22 cellular contexts compared by ENCODE assay signal in genomic region chr5:73266925-73267775, GRCh38.
A peak's percentile ranks its signal among the peaks of the same experiment; 100 is the strongest.
DNase-seq lines count a peak whose midpoint lies in the region; ATAC-seq, FAIRE-seq and TF ChIP-seq lines count a peak whose summit lies in the region.
"Had no signal": no experiment of that assay in that cellular context is flagged by ENCODE, and none has a peak within 500 bp of the region (broad histone marks: within the 10 kb centered on the region; RNA-seq: fewer than 3 reads in every experiment).

No MANE protein-coding gene starts in this region.

- H3K27me3 Mint-ChIP-seq in astrocyte (ENCODE audit: low read depth, unreplicated experiment) (peaks cover 45% of the 10 kb centered on the region), T-cell (peaks cover 29 to 50% of the 10 kb centered on the region in 2 donors)
- peaks cover 29% of the 10 kb centered on the region for H3K27me3 Mint-ChIP-seq in activated T-cell treated with anti-CD3 and anti-CD28 coated beads, Interleukin-2, amount 50 U/mL, for 24 hours

- H3K9me3 Mint-ChIP-seq in astrocyte (ENCODE audit: unreplicated experiment) (peaks cover 7% of the 10 kb centered on the region), T-cell (no peaks in the 10 kb centered on the region)
- no peaks in the 10 kb centered on the region for H3K9me3 Mint-ChIP-seq in activated naive CD4-positive, alpha-beta T cell treated with anti-CD3 and anti-CD28 coated beads, Interleukin-2, amount 50 U/mL, for 72 hours
- H3K9me3 Mint-ChIP-seq in activated T-cell treated with anti-CD3 and anti-CD28 coated beads, Interleukin-2, amount 50 U/mL, for 24 hours = no peaks in the 10 kb centered on the region
- H3K9me3 Mint-ChIP-seq: activated CD4-positive, alpha-beta T cell treated with anti-CD3 and anti-CD28 coated beads, Interleukin-2, amount 10 ng/mL, durations not matched to agents 24 days and 14 days; dendritic cell treated with granulocyte-macrophage colony-stimulating factor and Interleukin-4, amounts not matched to agents 40 ng/mL and 50 ng/mL, for 4 days; natural killer cell had no signal

- no peak for TF ChIP-seq CTCF in astrocyte (IDR thresholded peaks at IDR 0.05; ENCODE audit: insufficient read depth, low read depth, low read length)
- TF ChIP-seq CTCF in gastroesophageal sphincter (IDR thresholded peaks at IDR 0.05) = no peak
- TF ChIP-seq CTCF in sigmoid colon (IDR thresholded peaks at IDR 0.05) = no peak
- TF ChIP-seq CTCF in A673 (conservative IDR thresholded peaks at IDR 0.05; ENCODE audit: low read depth, low read length) = no peak

- peak overlapping the region; percentile 84 for H2AFZ ChIP-seq in astrocyte (ENCODE audit: low read depth, low read length)

- no peak overlapping the region for H3K27ac ChIP-seq in astrocyte (ENCODE audit: low read depth, low read length)
- peak overlapping the region in 3 of 4 donors; percentile 21 to 60 (median 48) for H3K27ac ChIP-seq in gastroesophageal sphincter
- peak overlapping the region; percentile 41 to 57 (median 48) for H3K27ac ChIP-seq in sigmoid colon
- H3K27ac ChIP-seq in A673 (ENCODE audit: low read depth, low read length, poor library complexity, severe bottlenecking) = no peak overlapping the region
- H3K27ac ChIP-seq: body of pancreas, SJCRH30 had no signal

- peak overlapping the region; percentile 42 for H3K9ac ChIP-seq in astrocyte (ENCODE audit: low read length)

- no peak overlapping the region for H3K27ac Mint-ChIP-seq in astrocyte (ENCODE audit: unreplicated experiment)
- no peak overlapping the region for H3K27ac Mint-ChIP-seq in activated naive CD4-positive, alpha-beta T cell treated with anti-CD3 and anti-CD28 coated beads, Interleukin-2, amount 50 U/mL, for 72 hours
- H3K27ac Mint-ChIP-seq in T-cell = no peak overlapping the region
- H3K27ac Mint-ChIP-seq in activated T-cell treated with anti-CD3 and anti-CD28 coated beads, Interleukin-2, amount 50 U/mL, for 24 hours = no peak overlapping the region
- H3K27ac Mint-ChIP-seq: activated CD4-positive, alpha-beta T cell treated with anti-CD3 and anti-CD28 coated beads, Interleukin-2, amount 10 ng/mL, durations not matched to agents 24 days and 14 days; dendritic cell treated with granulocyte-macrophage colony-stimulating factor and Interleukin-4, amounts not matched to agents 40 ng/mL and 50 ng/mL, for 4 days; memory B cell; natural killer cell had no signal

- no peaks in the 10 kb centered on the region for H3K27me3 ChIP-seq in astrocyte (ENCODE audit: insufficient read depth, low read length)
- H3K27me3 ChIP-seq in gastroesophageal sphincter = peaks cover 9% of the 10 kb centered on the region
- H3K27me3 ChIP-seq in sigmoid colon = no peaks in the 10 kb centered on the region
- H3K27me3 ChIP-seq in A673 (replicated peaks; ENCODE audit: insufficient read depth, low read depth, low read length, poor library complexity) = no peaks in the 10 kb centered on the region
- H3K27me3 ChIP-seq: body of pancreas, SJCRH30 had no signal

- H3K4me3 ChIP-seq in astrocyte (ENCODE audit: insufficient read depth, low read depth, low read length) = peak overlapping the region; percentile 44
- peak overlapping the region in 1 of 2 donors; percentile 3 for H3K4me3 ChIP-seq in gastroesophageal sphincter
- peak overlapping the region in 2 of 4 donors; percentile 8 to 14 for H3K4me3 ChIP-seq in sigmoid colon
- no peak overlapping the region for H3K4me3 ChIP-seq in A673 (ENCODE audit: low read depth, low read length, poor library complexity, severe bottlenecking)
- H3K4me3 ChIP-seq: body of pancreas, heart left ventricle, SJCRH30 had no signal

- POLR2A ChIA-PET in A673 (lab: Charles Lee; ENCODE audit: low non-redundant PET) = interaction anchor here (0.6 kb wide), 1 partner anchor 209 kb away, joined by 4 read pairs; no protein-coding TSS in a partner anchor
- POLR2A ChIA-PET in T-cell (lab: Charles Lee) = no interaction called here

- H3K4me3 Mint-ChIP-seq in astrocyte (ENCODE audit: unreplicated experiment) (no peak overlapping the region), T-cell (no peak overlapping the region)
- H3K4me3 Mint-ChIP-seq in activated T-cell treated with anti-CD3 and anti-CD28 coated beads, Interleukin-2, amount 50 U/mL, for 24 hours = no peak overlapping the region
- H3K4me3 Mint-ChIP-seq: activated CD4-positive, alpha-beta T cell treated with anti-CD3 and anti-CD28 coated beads, Interleukin-2, amount 10 ng/mL, durations not matched to agents 24 days and 14 days; dendritic cell treated with granulocyte-macrophage colony-stimulating factor and Interleukin-4, amounts not matched to agents 40 ng/mL and 50 ng/mL, for 4 days; memory B cell; natural killer cell had no signal

- TF ChIP-seq POLR2A in gastroesophageal sphincter (IDR thresholded peaks at IDR 0.05) = no peak
- TF ChIP-seq POLR2A in sigmoid colon (IDR thresholded peaks at IDR 0.05) = no peak

- no peaks in the 10 kb centered on the region for H4K20me1 ChIP-seq in astrocyte (ENCODE audit: insufficient read depth, low read length)

- intact Hi-C loops in sigmoid colon (cut with DNase I) = no loop called here
- intact Hi-C loops in A673 (cut with micrococcal nuclease; ENCODE audit: unreplicated experiment) = no loop called here

- no peaks in the 10 kb centered on the region for H3K4me1 Mint-ChIP-seq in astrocyte (ENCODE audit: low read depth, unreplicated experiment)
- no peaks in the 10 kb centered on the region for H3K4me1 Mint-ChIP-seq in T-cell
- H3K4me1 Mint-ChIP-seq in activated T-cell treated with anti-CD3 and anti-CD28 coated beads, Interleukin-2, amount 50 U/mL, for 24 hours (ENCODE audit: low read depth) = no peaks in the 10 kb centered on the region
- H3K4me1 Mint-ChIP-seq: activated CD4-positive, alpha-beta T cell treated with anti-CD3 and anti-CD28 coated beads, Interleukin-2, amount 10 ng/mL, durations not matched to agents 24 days and 14 days; natural killer cell had no signal

- H3K4me2 ChIP-seq in astrocyte (ENCODE audit: low read length) = peak overlapping the region; percentile 83

- DNase-seq in ELR (ENCODE audit: low read depth) (peak; percentile 49), astrocyte (ENCODE audit: low read depth) (no peak), sigmoid colon (no peak), A673 (ENCODE audit: low spot score) (no peak), T-cell (no peak)
- DNase-seq in activated naive CD4-positive, alpha-beta T cell treated with anti-CD3 and anti-CD28 coated beads, Interleukin-2, amount 50 U/mL, for 72 hours (ENCODE audit: low spot score in 2 of 2) = no peak
- no peak for DNase-seq in activated T-cell treated with anti-CD3 and anti-CD28 coated beads, Interleukin-2, amount 50 U/mL, for 24 hours
- DNase-seq: activated CD4-positive, alpha-beta T cell treated with anti-CD3 and anti-CD28 coated beads, Interleukin-2, amount 10 ng/mL, durations not matched to agents 24 days and 14 days; activated naive CD4-positive, alpha-beta T cell; AML-193; body of pancreas; erythroblast; heart left ventricle; natural killer cell; NCI-H524 treated with DMSO at 0.1 percent for 48 hours; OCI-M1; SJCRH30; stimulated activated naive CD8-positive, alpha-beta T cell treated with anti-CD3 and anti-CD28 coated beads, Interleukin-15, Interleukin-2, amounts not matched to agents 100 U/mL and 50 U/mL, for 24 hours had no signal

- CTCF ChIA-PET in A673 (lab: Charles Lee) = no interaction called here
- CTCF ChIA-PET in T-cell (lab: Charles Lee) = no interaction called here

- H3K79me2 ChIP-seq in astrocyte (ENCODE audit: insufficient read depth, low read length) = no peaks in the 10 kb centered on the region

- no peak for FAIRE-seq in astrocyte (lab: Jason Lieb, UNC)
- FAIRE-seq: keratinocyte had no signal

- H3K36me3 ChIP-seq in astrocyte (ENCODE audit: insufficient read depth, low read length) = no peaks in the 10 kb centered on the region
- no peaks in the 10 kb centered on the region for H3K36me3 ChIP-seq in gastroesophageal sphincter
- no peaks in the 10 kb centered on the region for H3K36me3 ChIP-seq in sigmoid colon
- no peaks in the 10 kb centered on the region for H3K36me3 ChIP-seq in A673 (ENCODE audit: insufficient read depth, low read length, poor library complexity, severe bottlenecking)
- H3K36me3 ChIP-seq: heart left ventricle, SJCRH30 had no signal

- no peaks in the 10 kb centered on the region for H3K9me3 ChIP-seq in astrocyte (ENCODE audit: insufficient read depth, low read depth, low read length)
- H3K9me3 ChIP-seq in gastroesophageal sphincter = no peaks in the 10 kb centered on the region
- H3K9me3 ChIP-seq in sigmoid colon = no peaks in the 10 kb centered on the region
- H3K9me3 ChIP-seq in A673 (ENCODE audit: low read depth, low read length, poor library complexity, severe bottlenecking) = no peaks in the 10 kb centered on the region
- H3K9me3 ChIP-seq: body of pancreas, heart left ventricle, SJCRH30 had no signal

- ATAC-seq in gastroesophageal sphincter (no peak), T-cell (replicated peaks in 1 of 4) (no peak)
- no peak for ATAC-seq in activated naive CD4-positive, alpha-beta T cell treated with anti-CD3 and anti-CD28 coated beads, Interleukin-2, amount 50 U/mL, for 72 hours
- ATAC-seq: body of pancreas; heart left ventricle; natural killer cell; stimulated activated naive CD8-positive, alpha-beta T cell treated with anti-CD3 and anti-CD28 coated beads, Interleukin-15, Interleukin-2, amounts not matched to agents 100 U/mL and 50 U/mL, for 24 hours had no signal

- BruUV-seq in A673 (replicated peaks; lab: Mats Ljungman, UMichigan) = no TSS peak

- H3K36me3 Mint-ChIP-seq in astrocyte (ENCODE audit: low read depth, unreplicated experiment) (no peaks in the 10 kb centered on the region), T-cell (no peaks in the 10 kb centered on the region)
- no peaks in the 10 kb centered on the region for H3K36me3 Mint-ChIP-seq in activated naive CD4-positive, alpha-beta T cell treated with anti-CD3 and anti-CD28 coated beads, Interleukin-2, amount 50 U/mL, for 72 hours
- no peaks in the 10 kb centered on the region for H3K36me3 Mint-ChIP-seq in activated T-cell treated with anti-CD3 and anti-CD28 coated beads, Interleukin-2, amount 50 U/mL, for 24 hours (ENCODE audit: low read depth)
- H3K36me3 Mint-ChIP-seq: memory B cell, natural killer cell had no signal

- TF ChIP-seq EP300 in gastroesophageal sphincter (IDR thresholded peaks at IDR 0.05) (no peak), sigmoid colon (IDR thresholded peaks at IDR 0.05) (no peak)

- H3K4me1 ChIP-seq in astrocyte (ENCODE audit: insufficient read depth, low read length) (peaks cover 19% of the 10 kb centered on the region), gastroesophageal sphincter (peaks cover 0 to 20% (median 0%) of the 10 kb centered on the region in 3 donors), sigmoid colon (peaks cover 0 to 15% (median 8%) of the 10 kb centered on the region in 4 donors), A673 (ENCODE audit: insufficient read depth, low read length, poor library complexity, severe bottlenecking) (no peaks in the 10 kb centered on the region)
- H3K4me1 ChIP-seq: body of pancreas, heart left ventricle, SJCRH30 had no signal

- 58 to 81% methylated on average over 10 to 16 of the region's 19 CpGs for WGBS in gastroesophageal sphincter (ENCODE audit: low coverage in 1 of 2), 2 donors
- WGBS in sigmoid colon, 2 donors = 59 to 84% methylated on average over 19 of the region's 19 CpGs

Comparison
In these comparisons a context has a peak if more than half of its experiments do, and no peak if none do; other contexts are left out.
1. H3K27ac ChIP-seq: peak in gastroesophageal sphincter (3 of 4) and sigmoid colon (4 of 4); none in astrocyte (single experiment) and A673 (single experiment).